In the genomic region with DNA sequence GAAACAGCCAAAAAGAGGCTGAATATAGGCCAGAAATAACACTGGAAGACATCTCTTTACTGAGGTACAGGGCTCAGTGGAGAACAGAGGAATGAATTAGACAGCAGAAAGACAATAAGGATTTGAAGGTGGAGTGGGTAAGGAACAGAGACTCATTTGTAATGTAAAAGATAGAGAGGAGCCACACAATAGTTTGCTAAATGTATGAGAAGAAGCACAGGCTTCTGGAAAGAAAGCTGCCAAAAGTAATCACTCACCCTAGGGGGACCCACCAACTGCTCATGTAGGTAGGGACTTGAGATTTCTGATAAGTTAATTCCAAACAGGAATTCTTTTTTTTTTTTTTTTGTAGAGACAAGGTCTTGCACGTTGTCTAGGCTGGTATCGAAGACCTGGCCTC, we compare ENCODE assay signal across 1 cellular context.
TF ChIP-seq lines count a peak whose summit lies in the region.

No MANE protein-coding gene starts in this region.

TF ChIP-seq in GM23338, 12 proteins besides CTCF, POLR2A, EP300 and RAD21 (continued from another document):
- TF ChIP-seq, protein P1, sequence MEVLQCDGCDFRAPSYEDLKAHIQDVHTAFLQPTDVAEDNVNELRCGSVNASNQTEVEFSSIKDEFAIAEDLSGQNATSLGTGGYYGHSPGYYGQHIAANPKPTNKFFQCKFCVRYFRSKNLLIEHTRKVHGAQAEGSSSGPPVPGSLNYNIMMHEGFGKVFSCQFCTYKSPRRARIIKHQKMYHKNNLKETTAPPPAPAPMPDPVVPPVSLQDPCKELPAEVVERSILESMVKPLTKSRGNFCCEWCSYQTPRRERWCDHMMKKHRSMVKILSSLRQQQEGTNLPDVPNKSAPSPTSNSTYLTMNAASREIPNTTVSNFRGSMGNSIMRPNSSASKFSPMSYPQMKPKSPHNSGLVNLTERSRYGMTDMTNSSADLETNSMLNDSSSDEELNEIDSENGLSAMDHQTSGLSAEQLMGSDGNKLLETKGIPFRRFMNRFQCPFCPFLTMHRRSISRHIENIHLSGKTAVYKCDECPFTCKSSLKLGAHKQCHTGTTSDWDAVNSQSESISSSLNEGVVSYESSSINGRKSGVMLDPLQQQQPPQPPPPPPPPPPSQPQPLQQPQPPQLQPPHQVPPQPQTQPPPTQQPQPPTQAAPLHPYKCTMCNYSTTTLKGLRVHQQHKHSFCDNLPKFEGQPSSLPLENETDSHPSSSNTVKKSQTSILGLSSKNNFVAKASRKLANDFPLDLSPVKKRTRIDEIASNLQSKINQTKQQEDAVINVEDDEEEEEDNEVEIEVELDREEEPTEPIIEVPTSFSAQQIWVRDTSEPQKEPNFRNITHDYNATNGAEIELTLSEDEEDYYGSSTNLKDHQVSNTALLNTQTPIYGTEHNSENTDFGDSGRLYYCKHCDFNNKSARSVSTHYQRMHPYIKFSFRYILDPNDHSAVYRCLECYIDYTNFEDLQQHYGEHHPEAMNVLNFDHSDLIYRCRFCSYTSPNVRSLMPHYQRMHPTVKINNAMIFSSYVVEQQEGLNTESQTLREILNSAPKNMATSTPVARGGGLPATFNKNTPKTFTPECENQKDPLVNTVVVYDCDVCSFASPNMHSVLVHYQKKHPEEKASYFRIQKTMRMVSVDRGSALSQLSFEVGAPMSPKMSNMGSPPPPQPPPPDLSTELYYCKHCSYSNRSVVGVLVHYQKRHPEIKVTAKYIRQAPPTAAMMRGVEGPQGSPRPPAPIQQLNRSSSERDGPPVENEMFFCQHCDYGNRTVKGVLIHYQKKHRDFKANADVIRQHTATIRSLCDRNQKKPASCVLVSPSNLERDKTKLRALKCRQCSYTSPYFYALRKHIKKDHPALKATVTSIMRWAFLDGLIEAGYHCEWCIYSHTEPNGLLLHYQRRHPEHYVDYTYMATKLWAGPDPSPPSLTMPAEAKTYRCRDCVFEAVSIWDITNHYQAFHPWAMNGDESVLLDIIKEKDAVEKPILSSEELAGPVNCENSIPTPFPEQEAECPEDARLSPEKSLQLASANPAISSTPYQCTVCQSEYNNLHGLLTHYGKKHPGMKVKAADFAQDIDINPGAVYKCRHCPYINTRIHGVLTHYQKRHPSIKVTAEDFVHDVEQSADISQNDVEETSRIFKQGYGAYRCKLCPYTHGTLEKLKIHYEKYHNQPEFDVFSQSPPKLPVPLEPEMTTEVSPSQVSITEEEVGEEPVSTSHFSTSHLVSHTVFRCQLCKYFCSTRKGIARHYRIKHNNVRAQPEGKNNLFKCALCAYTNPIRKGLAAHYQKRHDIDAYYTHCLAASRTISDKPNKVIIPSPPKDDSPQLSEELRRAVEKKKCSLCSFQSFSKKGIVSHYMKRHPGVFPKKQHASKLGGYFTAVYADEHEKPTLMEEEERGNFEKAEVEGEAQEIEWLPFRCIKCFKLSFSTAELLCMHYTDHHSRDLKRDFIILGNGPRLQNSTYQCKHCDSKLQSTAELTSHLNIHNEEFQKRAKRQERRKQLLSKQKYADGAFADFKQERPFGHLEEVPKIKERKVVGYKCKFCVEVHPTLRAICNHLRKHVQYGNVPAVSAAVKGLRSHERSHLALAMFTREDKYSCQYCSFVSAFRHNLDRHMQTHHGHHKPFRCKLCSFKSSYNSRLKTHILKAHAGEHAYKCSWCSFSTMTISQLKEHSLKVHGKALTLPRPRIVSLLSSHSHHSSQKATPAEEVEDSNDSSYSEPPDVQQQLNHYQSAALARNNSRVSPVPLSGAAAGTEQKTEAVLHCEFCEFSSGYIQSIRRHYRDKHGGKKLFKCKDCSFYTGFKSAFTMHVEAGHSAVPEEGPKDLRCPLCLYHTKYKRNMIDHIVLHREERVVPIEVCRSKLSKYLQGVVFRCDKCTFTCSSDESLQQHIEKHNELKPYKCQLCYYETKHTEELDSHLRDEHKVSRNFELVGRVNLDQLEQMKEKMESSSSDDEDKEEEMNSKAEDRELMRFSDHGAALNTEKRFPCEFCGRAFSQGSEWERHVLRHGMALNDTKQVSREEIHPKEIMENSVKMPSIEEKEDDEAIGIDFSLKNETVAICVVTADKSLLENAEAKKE (CRISPR knock-in tag; IDR thresholded peaks at IDR 0.05) = no peak
- no peak for TF ChIP-seq EZH2 (IDR thresholded peaks at IDR 0.05; ENCODE audit: low read depth, unreplicated experiment)
- no peak for TF ChIP-seq ZNF114 (CRISPR knock-in tag; IDR thresholded peaks at IDR 0.05)
- TF ChIP-seq JUNB (IDR thresholded peaks at IDR 0.05; ENCODE audit: unreplicated experiment) = no peak
- TF ChIP-seq ZNF331 (CRISPR knock-in tag; IDR thresholded peaks at IDR 0.05; ENCODE audit: low read depth) = no peak
- TF ChIP-seq, protein P2, sequence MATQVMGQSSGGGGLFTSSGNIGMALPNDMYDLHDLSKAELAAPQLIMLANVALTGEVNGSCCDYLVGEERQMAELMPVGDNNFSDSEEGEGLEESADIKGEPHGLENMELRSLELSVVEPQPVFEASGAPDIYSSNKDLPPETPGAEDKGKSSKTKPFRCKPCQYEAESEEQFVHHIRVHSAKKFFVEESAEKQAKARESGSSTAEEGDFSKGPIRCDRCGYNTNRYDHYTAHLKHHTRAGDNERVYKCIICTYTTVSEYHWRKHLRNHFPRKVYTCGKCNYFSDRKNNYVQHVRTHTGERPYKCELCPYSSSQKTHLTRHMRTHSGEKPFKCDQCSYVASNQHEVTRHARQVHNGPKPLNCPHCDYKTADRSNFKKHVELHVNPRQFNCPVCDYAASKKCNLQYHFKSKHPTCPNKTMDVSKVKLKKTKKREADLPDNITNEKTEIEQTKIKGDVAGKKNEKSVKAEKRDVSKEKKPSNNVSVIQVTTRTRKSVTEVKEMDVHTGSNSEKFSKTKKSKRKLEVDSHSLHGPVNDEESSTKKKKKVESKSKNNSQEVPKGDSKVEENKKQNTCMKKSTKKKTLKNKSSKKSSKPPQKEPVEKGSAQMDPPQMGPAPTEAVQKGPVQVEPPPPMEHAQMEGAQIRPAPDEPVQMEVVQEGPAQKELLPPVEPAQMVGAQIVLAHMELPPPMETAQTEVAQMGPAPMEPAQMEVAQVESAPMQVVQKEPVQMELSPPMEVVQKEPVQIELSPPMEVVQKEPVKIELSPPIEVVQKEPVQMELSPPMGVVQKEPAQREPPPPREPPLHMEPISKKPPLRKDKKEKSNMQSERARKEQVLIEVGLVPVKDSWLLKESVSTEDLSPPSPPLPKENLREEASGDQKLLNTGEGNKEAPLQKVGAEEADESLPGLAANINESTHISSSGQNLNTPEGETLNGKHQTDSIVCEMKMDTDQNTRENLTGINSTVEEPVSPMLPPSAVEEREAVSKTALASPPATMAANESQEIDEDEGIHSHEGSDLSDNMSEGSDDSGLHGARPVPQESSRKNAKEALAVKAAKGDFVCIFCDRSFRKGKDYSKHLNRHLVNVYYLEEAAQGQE (IDR thresholded peaks at IDR 0.05; ENCODE audit: unreplicated experiment) = no peak
- no peak for TF ChIP-seq STAT1 (IDR thresholded peaks at IDR 0.05; ENCODE audit: unreplicated experiment)
- TF ChIP-seq, protein P3, sequence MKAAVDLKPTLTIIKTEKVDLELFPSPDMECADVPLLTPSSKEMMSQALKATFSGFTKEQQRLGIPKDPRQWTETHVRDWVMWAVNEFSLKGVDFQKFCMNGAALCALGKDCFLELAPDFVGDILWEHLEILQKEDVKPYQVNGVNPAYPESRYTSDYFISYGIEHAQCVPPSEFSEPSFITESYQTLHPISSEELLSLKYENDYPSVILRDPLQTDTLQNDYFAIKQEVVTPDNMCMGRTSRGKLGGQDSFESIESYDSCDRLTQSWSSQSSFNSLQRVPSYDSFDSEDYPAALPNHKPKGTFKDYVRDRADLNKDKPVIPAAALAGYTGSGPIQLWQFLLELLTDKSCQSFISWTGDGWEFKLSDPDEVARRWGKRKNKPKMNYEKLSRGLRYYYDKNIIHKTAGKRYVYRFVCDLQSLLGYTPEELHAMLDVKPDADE (IDR thresholded peaks at IDR 0.05) = no peak
